11 cellular contexts compared by ENCODE assay signal in the genomic region with DNA sequence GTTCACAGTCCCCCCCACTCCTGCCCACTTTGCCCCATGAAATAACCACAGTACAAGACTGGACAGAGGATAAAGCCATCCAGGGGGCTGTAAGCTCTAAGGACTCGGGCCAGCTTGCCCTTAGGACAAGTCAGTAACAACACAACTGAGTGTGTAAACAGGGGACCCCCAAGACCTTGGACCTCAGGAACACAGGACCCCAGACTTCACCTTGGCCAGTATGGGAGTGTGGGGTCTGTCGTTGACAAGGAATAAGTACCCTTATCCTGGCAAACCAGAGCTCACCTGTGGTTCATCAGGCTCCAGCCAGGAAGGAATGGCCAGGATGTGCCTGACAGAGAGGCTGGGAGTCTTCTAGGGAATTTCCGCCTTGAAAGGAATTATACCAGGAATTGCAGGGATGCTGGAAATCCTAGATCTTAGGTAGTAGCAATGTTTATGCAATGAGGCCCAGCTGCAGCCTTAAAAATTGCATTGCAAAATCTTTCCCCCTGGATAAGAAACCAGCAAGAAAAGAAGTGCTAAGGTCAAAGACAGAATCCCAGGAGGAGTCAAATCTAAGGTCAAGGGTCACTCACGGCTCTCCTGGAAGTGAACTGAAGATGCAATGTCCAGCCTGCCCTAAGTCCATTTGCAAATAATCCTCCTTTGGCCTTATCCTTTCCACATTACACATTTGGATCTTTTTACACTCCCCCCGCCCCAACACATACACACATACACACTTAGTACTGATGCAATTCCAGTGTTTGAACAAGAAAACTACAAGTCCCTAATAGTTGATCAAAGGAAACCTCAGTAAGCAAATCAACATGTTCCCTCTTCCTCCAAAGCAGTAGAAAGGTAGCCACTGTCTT. TPM values are rescaled to one million over a fixed set of nuclear protein-coding genes. Genes with fewer than 3 reads are reported as not detected.
DNase-seq lines count a peak whose midpoint lies in the region; ATAC-seq and TF ChIP-seq lines count a peak whose summit lies in the region.
"Had no signal": no experiment of that assay in that cellular context is flagged by ENCODE, and none has a peak within 500 bp of the region (broad histone marks: within the 10 kb centered on the region; RNA-seq: fewer than 3 reads in every experiment).

No MANE protein-coding gene starts in this region.

- H3K4me3 ChIP-seq in right cardiac atrium (ENCODE audit: low read length), result no peak overlapping the region
- no peak overlapping the region for H3K4me3 ChIP-seq in OCI-LY3 (ENCODE audit: low read length)
- no peak overlapping the region for H3K4me3 ChIP-seq in hepatocyte
- no peak overlapping the region for H3K4me3 ChIP-seq in stomach
- H3K4me3 ChIP-seq: GM23248 had no signal

- intact Hi-C loops in cardiac septum (cut with DNase I), result no loop called here
- intact Hi-C loops in right cardiac atrium (cut with DNase I), result no loop called here
- intact Hi-C loops in stomach (cut with DNase I; ENCODE audit: low total_unique reads), result no loop called here

- no peak for TF ChIP-seq POLR2A in stomach (IDR thresholded peaks at IDR 0.05)

- ATAC-seq in right cardiac atrium (no peak), HG03571 (IDR thresholded peaks at IDR 0.05; ENCODE audit: unreplicated experiment) (no peak), GM19463 (IDR thresholded peaks at IDR 0.05; ENCODE audit: unreplicated experiment) (no peak)

- H3K4me1 ChIP-seq in right cardiac atrium (ENCODE audit: control insufficient read depth, insufficient read depth, low read length) (no peaks in the 10 kb centered on the region), OCI-LY3 (ENCODE audit: low read length) (peaks cover 55% of the 10 kb centered on the region), hepatocyte (ENCODE audit: insufficient read depth) (peaks cover 29% of the 10 kb centered on the region), stomach (peaks cover 0 to 18% (median 14%) of the 10 kb centered on the region in 4 donors)

- TF ChIP-seq EP300 in stomach (IDR thresholded peaks at IDR 0.05), result no peak

- no peaks in the 10 kb centered on the region for H4K20me1 ChIP-seq in OCI-LY3 (ENCODE audit: insufficient read depth, low read length)
- no peaks in the 10 kb centered on the region for H4K20me1 ChIP-seq in hepatocyte (ENCODE audit: insufficient read depth, poor library complexity, severe bottlenecking)

- no peaks in the 10 kb centered on the region for H3K79me2 ChIP-seq in OCI-LY3 (ENCODE audit: low read length)
- H3K79me2 ChIP-seq in hepatocyte, result no peaks in the 10 kb centered on the region

- H3K9ac ChIP-seq in OCI-LY3 (ENCODE audit: low read length), result no peak overlapping the region
- H3K9ac ChIP-seq: GM23248 had no signal

- no peaks in the 10 kb centered on the region for H3K9me2 ChIP-seq in hepatocyte (replicated peaks; ENCODE audit: insufficient read depth)

- H3K36me3 ChIP-seq in OCI-LY3 (replicated peaks; ENCODE audit: low read depth, low read length) (no peaks in the 10 kb centered on the region), hepatocyte (replicated peaks; ENCODE audit: insufficient read depth, low read depth) (no peaks in the 10 kb centered on the region), stomach (peaks cover 0 to 10% (median 3%) of the 10 kb centered on the region in 4 donors)

- DNase-seq in cardiac septum (ENCODE audit: low spot score) (peak; percentile 54), right cardiac atrium (no peak), hepatocyte (ENCODE audit: low spot score) (no peak), stomach (peak; percentile 17), globus pallidus (ENCODE audit: low spot score) (no peak)
- DNase-seq: CD8-positive, alpha-beta memory T cell; GF-D8; GM23248 had no signal

- H3K27me3 ChIP-seq in right cardiac atrium (ENCODE audit: control insufficient read depth, insufficient read depth), result no peaks in the 10 kb centered on the region
- no peaks in the 10 kb centered on the region for H3K27me3 ChIP-seq in OCI-LY3 (ENCODE audit: low read depth, low read length)
- H3K27me3 ChIP-seq in hepatocyte, result no peaks in the 10 kb centered on the region
- peaks cover 0 to 39% (median 7%) of the 10 kb centered on the region in 3 donors for H3K27me3 ChIP-seq in stomach

- TF ChIP-seq CTCF in OCI-LY3 (IDR thresholded peaks at IDR 0.05; ENCODE audit: low read depth, low read length) (no peak), hepatocyte (IDR thresholded peaks at IDR 0.05; ENCODE audit: poor library complexity) (no peak), stomach (IDR thresholded peaks at IDR 0.05) (no peak)

- H3K27ac ChIP-seq in right cardiac atrium (ENCODE audit: low read length) (no peak overlapping the region), OCI-LY3 (ENCODE audit: low read length) (no peak overlapping the region), hepatocyte (peak overlapping the region; percentile 58), stomach (no peak overlapping the region)
- H3K27ac ChIP-seq: GM23248 had no signal

- H3K9me3 ChIP-seq in right cardiac atrium (ENCODE audit: control insufficient read depth, low read length), result no peaks in the 10 kb centered on the region
- H3K9me3 ChIP-seq in OCI-LY3 (ENCODE audit: insufficient read depth, low read length), result no peaks in the 10 kb centered on the region
- H3K9me3 ChIP-seq in hepatocyte (ENCODE audit: low read depth), result no peaks in the 10 kb centered on the region
- H3K9me3 ChIP-seq in stomach, result no peaks in the 10 kb centered on the region

- H3K4me2 ChIP-seq in OCI-LY3 (ENCODE audit: low read length) (0 out of 2 replicates have a peak overlapping the region, but pooled peaks have one; percentile 12), hepatocyte (no peak overlapping the region)

- 71% methylated on average over 5 of the region's 5 CpGs for WGBS in right cardiac atrium
- WGBS in hepatocyte (ENCODE audit: low lambda C conversion rate, missing lambda C conversion rate), result 74% methylated on average over 5 of the region's 5 CpGs
- WGBS in stomach, 5 donors, result 66 to 78% (median 76%) methylated on average over 5 of the region's 5 CpGs

- no peak overlapping the region for H2AFZ ChIP-seq in OCI-LY3 (ENCODE audit: low read depth, low read length)
- no peak overlapping the region for H2AFZ ChIP-seq in hepatocyte
- H2AFZ ChIP-seq: GM23248 had no signal

RNA-seq across cellular contexts. Expression of gene TDRD7, which starts 27.3 kb away (rescaled TPM):
- total RNA-seq in cardiac septum, result 8.8 TPM
- 10 to 100 TPM in 1 of 4 donors, 1 to 10 TPM in 3; 8.5 to 10.2 (median 9.3) TPM for total RNA-seq in right cardiac atrium
- 5.1 TPM for polyA plus RNA-seq in right cardiac atrium
- 16.1 and 18.2 TPM in 2 replicates for total RNA-seq in hepatocyte
- 9.2 and 10.4 TPM in 2 replicates for polyA plus RNA-seq in hepatocyte
- 10 to 100 TPM in 3 of 5 donors, 1 to 10 TPM in 2; 4.7 to 20.1 (median 15.6) TPM for total RNA-seq in stomach
- 1 to 10 TPM; 4.8 to 8.6 (median 5.3) TPM for polyA plus RNA-seq in stomach

Comparison
In these comparisons a context has a peak if more than half of its experiments do, and no peak if none do; other contexts are left out.
1. DNase-seq: peak in cardiac septum (single experiment) and stomach (single experiment); none in right cardiac atrium (0 of 3), hepatocyte (single experiment) and globus pallidus (single experiment).